In the genomic region with DNA sequence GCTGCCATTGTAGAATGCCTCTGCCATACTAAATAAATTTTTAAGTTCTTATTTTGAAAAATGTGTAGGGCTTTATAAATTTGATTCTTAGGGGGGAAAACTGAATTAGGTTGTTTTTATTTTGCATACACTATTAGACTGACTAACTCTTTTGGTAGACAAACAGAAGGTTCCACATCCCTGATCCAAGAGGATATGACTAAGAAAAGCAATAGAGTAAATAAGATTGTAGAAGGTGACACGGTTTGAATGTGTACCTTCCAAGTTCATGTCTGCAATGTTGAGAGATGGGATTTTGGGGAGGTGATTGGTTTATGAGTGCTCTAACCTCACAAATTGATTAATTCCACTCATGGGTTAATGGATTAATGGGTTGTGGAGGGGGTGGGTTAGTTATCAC, we compare ENCODE assay signal across 28 cellular contexts.
"Had no signal": no experiment of that assay in that cellular context is flagged by ENCODE, and none has a peak within 500 bp of the region (broad histone marks: within the 10 kb centered on the region; RNA-seq: fewer than 3 reads in every experiment).

No MANE protein-coding gene starts in this region.

- DNase-seq: islet precursor cell; left ventricle myocardium inferior; mesendoderm; naive B cell; natural killer cell; nephron progenitor cell; occipital lobe; psoas muscle; right lobe of liver; stimulated activated CD4-positive, alpha-beta T cell treated with anti-CD3 and anti-CD28 coated beads, Interleukin-1b, Interleukin-23, amount 100 ng/mL, for 48 hours; stimulated activated CD4-positive, alpha-beta T cell treated with anti-CD3 and anti-CD28 coated beads, Interleukin-2, amount 100 ng/mL, for 48 hours; stimulated activated CD4-positive, alpha-beta T cell treated with anti-CD3 and anti-CD28 coated beads, Interleukin-4, amount 100 ng/mL, for 4 hours; stimulated activated CD8-positive, alpha-beta memory T cell treated with anti-CD3 and anti-CD28 coated beads, Interleukin-4, amount 100 ng/mL, for 48 hours; stimulated activated naive CD4-positive, alpha-beta T cell treated with Interleukin-2 at 50 U/mL for 16 hours; stimulated activated naive CD8-positive, alpha-beta T cell treated with anti-CD3 and anti-CD28 coated beads, Interleukin-15, amount 100 ng/mL, for 72 hours; substantia nigra; testis; thyroid gland; transverse colon; upper lobe of left lung had no signal

- ATAC-seq: natural killer cell; stimulated activated memory B cell treated with anti-CD40 and anti-IgM and Interleukin-4, amounts not matched to agents 10 μg/mL and 1 μg/mL and 100 μg/mL, for 72 hours; stimulated activated naive CD8-positive, alpha-beta T cell treated with anti-CD3 and anti-CD28 coated beads, Interleukin-15, amount 100 ng/mL, for 72 hours had no signal

- H3K79me2 ChIP-seq: parathyroid adenoma had no signal

- H2AFZ ChIP-seq: neural progenitor cell, parathyroid adenoma had no signal

- H3K4me1 ChIP-seq: neural progenitor cell, parathyroid adenoma had no signal

- H3K4me3 ChIP-seq: left ventricle myocardium inferior, lung, neural progenitor cell, psoas muscle, right atrium auricular region, right lobe of liver, smooth muscle cell, testis, thyroid gland, transverse colon, upper lobe of left lung, vagina had no signal

- H3K4me2 ChIP-seq: neural progenitor cell, smooth muscle cell had no signal

- H3K36me3 ChIP-seq: left ventricle myocardium inferior, neural progenitor cell, neutrophil, right atrium auricular region, right lobe of liver, thyroid gland, transverse colon, upper lobe of left lung, vagina had no signal

- H3K9me3 ChIP-seq: left ventricle myocardium inferior, neutrophil, psoas muscle, right atrium auricular region, right lobe of liver, testis, thyroid gland, transverse colon, upper lobe of left lung, vagina had no signal

- H3K27me3 ChIP-seq: neural progenitor cell, neutrophil, right atrium auricular region, right lobe of liver, testis, thyroid gland, transverse colon, upper lobe of left lung, vagina had no signal

- H3K9ac ChIP-seq: neural progenitor cell, parathyroid adenoma had no signal

- H3K27ac ChIP-seq: left ventricle myocardium inferior, neural progenitor cell, neutrophil, parathyroid adenoma, psoas muscle, right atrium auricular region, right lobe of liver, testis, thyroid gland, transverse colon, upper lobe of left lung, vagina had no signal
